In genomic region chrX:38563006-38563405, GRCh38 we compare ENCODE assay signal across 1 cellular context.
TF ChIP-seq lines count a peak whose summit lies in the region.

No MANE protein-coding gene starts in this region.

TF ChIP-seq in GM23338, 12 proteins besides CTCF, POLR2A, EP300 and RAD21:
- no peak for TF ChIP-seq REST (IDR thresholded peaks at IDR 0.05; ENCODE audit: unreplicated experiment)
- TF ChIP-seq ZNF114 (CRISPR knock-in tag; IDR thresholded peaks at IDR 0.05): no peak
- TF ChIP-seq POLR2AphosphoS5 (IDR thresholded peaks at IDR 0.05; ENCODE audit: low read depth): no peak
- no peak for TF ChIP-seq JUNB (IDR thresholded peaks at IDR 0.05; ENCODE audit: unreplicated experiment)
- TF ChIP-seq CREB1 (CRISPR knock-in tag; IDR thresholded peaks at IDR 0.05; ENCODE audit: low read depth): no peak
- TF ChIP-seq ETS1 (IDR thresholded peaks at IDR 0.05): no peak
- no peak for TF ChIP-seq EZH2phosphoT487 (IDR thresholded peaks at IDR 0.05; ENCODE audit: unreplicated experiment)
- TF ChIP-seq STAT1 (IDR thresholded peaks at IDR 0.05; ENCODE audit: unreplicated experiment): no peak
- no peak for TF ChIP-seq EZH2 (IDR thresholded peaks at IDR 0.05; ENCODE audit: low read depth, unreplicated experiment)
- TF ChIP-seq ZNF331 (CRISPR knock-in tag; IDR thresholded peaks at IDR 0.05; ENCODE audit: low read depth): no peak
- TF ChIP-seq NANOG (IDR thresholded peaks at IDR 0.05; ENCODE audit: borderline replicate concordance): no peak
- TF ChIP-seq ZNF462 (CRISPR knock-in tag; IDR thresholded peaks at IDR 0.05): no peak
